Comparison of ENCODE assay signal across 12 cellular contexts in the genomic region with DNA sequence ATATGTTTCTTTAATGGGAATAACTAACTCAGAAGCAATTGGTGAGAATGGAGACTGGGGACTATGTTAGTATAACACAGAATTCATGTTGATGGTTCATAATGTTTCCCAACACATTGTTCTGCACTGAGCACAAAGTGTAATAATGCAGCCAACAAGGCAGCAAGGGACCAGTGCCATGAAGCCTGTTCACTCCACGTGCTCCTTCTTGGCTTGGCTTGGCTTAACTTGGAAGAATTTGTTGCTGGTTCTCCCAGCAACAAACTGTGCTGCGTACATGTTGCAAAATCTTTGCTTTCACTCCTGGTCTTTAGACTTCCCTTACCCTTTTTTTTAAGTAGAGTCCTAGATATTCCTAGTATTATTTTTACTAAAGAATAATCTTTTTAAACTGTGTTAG.
DNase-seq lines count a peak whose midpoint lies in the region; ATAC-seq and TF ChIP-seq lines count a peak whose summit lies in the region.
"Had no signal": no experiment of that assay in that cellular context is flagged by ENCODE, and none has a peak within 500 bp of the region (broad histone marks: within the 10 kb centered on the region; RNA-seq: fewer than 3 reads in every experiment).

No MANE protein-coding gene starts in this region.

- no peaks in the 10 kb centered on the region for H3K27me3 ChIP-seq in Panc1 (ENCODE audit: control insufficient read depth, insufficient read depth, low read length)
- no peaks in the 10 kb centered on the region for H3K27me3 ChIP-seq in thoracic aorta (replicated peaks; ENCODE audit: insufficient read depth)

- POLR2A ChIA-PET in Panc1 (lab: Charles Lee) = no interaction called here
- POLR2A ChIA-PET in activated CD8-positive, alpha-beta T cell treated with anti-CD3 and anti-CD28 coated beads for 36 hours (lab: Charles Lee) = no interaction called here

- no peaks in the 10 kb centered on the region for H3K36me3 Mint-ChIP-seq in activated CD8-positive, alpha-beta T cell treated with anti-CD3 and anti-CD28 coated beads for 36 hours (ENCODE audit: low read depth)
- H3K36me3 Mint-ChIP-seq: CD4-positive, alpha-beta memory T cell had no signal

- in situ Hi-C loops in Panc1 (cut with HindIII; ENCODE audit: low pct_unique_long_range_greater_than_20kb, low sequenced_read_pairs) = no loop called here

- H3K9me3 ChIP-seq in Panc1 (ENCODE audit: control insufficient read depth, insufficient read depth, low read depth, low read length) (no peaks in the 10 kb centered on the region), mucosa of descending colon (no peaks in the 10 kb centered on the region), thoracic aorta (no peaks in the 10 kb centered on the region)

- CTCF ChIA-PET in Panc1 (lab: Charles Lee) = no interaction called here
- CTCF ChIA-PET in activated CD8-positive, alpha-beta T cell treated with anti-CD3 and anti-CD28 coated beads for 36 hours (lab: Charles Lee) = interaction anchor here (0.8 to 7.8 kb wide), 2 partner anchors 26 to 177 kb away, joined by 3 to 304 read pairs; no protein-coding TSS in a partner anchor

- H3K27ac ChIP-seq in Panc1 (ENCODE audit: low read length) (peak overlapping the region; percentile 81), thoracic aorta (peak overlapping the region; percentile 71 to 74)

- no TSS peak for BruUV-seq in Panc1 (replicated peaks; lab: Mats Ljungman, UMichigan)

- no peaks in the 10 kb centered on the region for H3K27me3 Mint-ChIP-seq in activated CD8-positive, alpha-beta T cell treated with anti-CD3 and anti-CD28 coated beads for 36 hours

- no peak overlapping the region for H3K27ac Mint-ChIP-seq in activated CD8-positive, alpha-beta T cell treated with anti-CD3 and anti-CD28 coated beads for 36 hours
- H3K27ac Mint-ChIP-seq: CD4-positive, alpha-beta memory T cell; mesothelial cell of epicardium had no signal

- peaks cover 2% of the 10 kb centered on the region for H3K4me1 Mint-ChIP-seq in activated CD8-positive, alpha-beta T cell treated with anti-CD3 and anti-CD28 coated beads for 36 hours (ENCODE audit: low read depth)
- H3K4me1 Mint-ChIP-seq: CD4-positive, alpha-beta memory T cell had no signal

- no peak overlapping the region for H3K4me3 Mint-ChIP-seq in activated CD8-positive, alpha-beta T cell treated with anti-CD3 and anti-CD28 coated beads for 36 hours
- H3K4me3 Mint-ChIP-seq: CD4-positive, alpha-beta memory T cell; mesothelial cell of epicardium had no signal

- ATAC-seq in Panc1 (no peak), mucosa of descending colon (peak; percentile 56), thoracic aorta (ENCODE audit: insufficient number of reproducible peaks, low FRiP score, low read depth) (peak; percentile 96), HG03571 (IDR thresholded peaks at IDR 0.05; ENCODE audit: unreplicated experiment) (no peak)
- ATAC-seq in activated CD8-positive, alpha-beta T cell treated with anti-CD3 and anti-CD28 coated beads for 36 hours = no peak

- H3K36me3 ChIP-seq in Panc1 (ENCODE audit: control insufficient read depth, insufficient read depth, low read length) (peaks cover 20% of the 10 kb centered on the region; the same call in 1 of the 2 replicates), mucosa of descending colon (ENCODE audit: low read depth) (no peaks in the 10 kb centered on the region), thoracic aorta (peaks cover 3% of the 10 kb centered on the region)

- H3K4me3 ChIP-seq in Panc1 (ENCODE audit: low read depth in 2 of 2, low read length in 2 of 2) = no peak overlapping the region
- H3K4me3 ChIP-seq in fibroblast of villous mesenchyme (ENCODE audit: low read depth, low read length) = no peak overlapping the region
- no peak overlapping the region for H3K4me3 ChIP-seq in mucosa of descending colon
- peak overlapping the region; percentile 26 for H3K4me3 ChIP-seq in thoracic aorta

- H3K9me3 Mint-ChIP-seq in activated CD8-positive, alpha-beta T cell treated with anti-CD3 and anti-CD28 coated beads for 36 hours = no peaks in the 10 kb centered on the region
- H3K9me3 Mint-ChIP-seq: CD4-positive, alpha-beta memory T cell; mesothelial cell of epicardium had no signal

- intact Hi-C loops in Panc1 (cut with micrococcal nuclease; ENCODE audit: unreplicated experiment) = no loop called here
- intact Hi-C loops in mucosa of descending colon (cut with DNase I, micrococcal nuclease) = loop anchor here in 1 of 2 donors (5.0 kb wide), 1 partner anchor 178 kb away; no protein-coding TSS in a partner anchor
- intact Hi-C loops in activated CD8-positive, alpha-beta T cell treated with anti-CD3 and anti-CD28 coated beads for 36 hours (cut with micrococcal nuclease) = loop anchor here (10.0 kb wide), 1 partner anchor 111 kb away; no protein-coding TSS in a partner anchor

- DNase-seq in Panc1 (ENCODE audit: low read depth, low spot score) (no peak), fibroblast of villous mesenchyme (ENCODE audit: low read depth) (peak; percentile 84), mucosa of descending colon (peak in 1 of 3 donors; percentile 43), thoracic aorta (ENCODE audit: low spot score) (peak; percentile 63), NCI-H510A treated with DMSO at 0.1 percent for 48 hours (lab: John Stamatoyannopoulos, UW) (no peak), EL (no peak)
- no peak for DNase-seq in activated CD8-positive, alpha-beta T cell treated with anti-CD3 and anti-CD28 coated beads for 36 hours
- DNase-seq: activated effector memory CD4-positive, alpha-beta T cell treated with Interleukin-2 at 50 U/mL for 16 hours; CD4-positive, alpha-beta memory T cell; NCI-H1436 treated with DMSO at 0.1 percent for 48 hours had no signal

- peaks cover 48% of the 10 kb centered on the region for H3K4me1 ChIP-seq in Panc1 (ENCODE audit: control insufficient read depth, insufficient read depth, low read length)
- H3K4me1 ChIP-seq in mucosa of descending colon (ENCODE audit: low read depth) = no peaks in the 10 kb centered on the region
- peaks cover 34 to 67% of the 10 kb centered on the region in 2 donors for H3K4me1 ChIP-seq in thoracic aorta (ENCODE audit: control insufficient read depth in 1 of 2, low read depth in 2 of 2)

- TF ChIP-seq CTCF in Panc1 (IDR thresholded peaks at IDR 0.05) = no peak
- no peak for TF ChIP-seq CTCF in fibroblast of villous mesenchyme (IDR thresholded peaks at IDR 0.05; ENCODE audit: insufficient read depth, low read depth, low read length)
- TF ChIP-seq CTCF in mucosa of descending colon (IDR thresholded peaks at IDR 0.05) = no peak
- no peak for TF ChIP-seq CTCF in thoracic aorta (IDR thresholded peaks at IDR 0.05)
- no peak for TF ChIP-seq CTCF in activated CD8-positive, alpha-beta T cell treated with anti-CD3 and anti-CD28 coated beads for 36 hours (IDR thresholded peaks at IDR 0.05)

Comparison
In these comparisons a context has a peak if more than half of its experiments do, and no peak if none do; other contexts are left out.
1. ATAC-seq: peak in mucosa of descending colon (single experiment) and thoracic aorta (single experiment); none in Panc1 (single experiment), activated CD8-positive, alpha-beta T cell treated with anti-CD3 and anti-CD28 coated beads for 36 hours (single experiment) and HG03571 (single experiment).
2. DNase-seq: peak in fibroblast of villous mesenchyme (single experiment) and thoracic aorta (single experiment); none in Panc1 (single experiment), activated CD8-positive, alpha-beta T cell treated with anti-CD3 and anti-CD28 coated beads for 36 hours (single experiment), NCI-H510A treated with DMSO at 0.1 percent for 48 hours (single experiment) and EL (single experiment).